9 cellular contexts compared by ENCODE assay signal in genomic region chr12:101696477-101697196, GRCh38. TPM values are rescaled to one million over a fixed set of nuclear protein-coding genes. Genes with fewer than 3 reads are reported as not detected.
DNase-seq lines count a peak whose midpoint lies in the region; ATAC-seq and TF ChIP-seq lines count a peak whose summit lies in the region.
"Had no signal": no experiment of that assay in that cellular context is flagged by ENCODE, and none has a peak within 500 bp of the region (broad histone marks: within the 10 kb centered on the region; RNA-seq: fewer than 3 reads in every experiment).

No MANE protein-coding gene starts in this region.

- TF ChIP-seq CTCF in SK-N-SH (IDR thresholded peaks at IDR 0.05) (no peak), dorsolateral prefrontal cortex (IDR thresholded peaks at IDR 0.05 in 54 of 56, conservative IDR thresholded peaks at IDR 0.05 in 2 of 56; ENCODE audit: low read depth in 1 of 56, partially characterized antibody in 56 of 56) (peak in 1 of 56 donors; percentile 2), transverse colon (IDR thresholded peaks at IDR 0.05) (no peak)

- no peaks in the 10 kb centered on the region for H3K9me2 ChIP-seq in SK-N-SH

- H3K9ac ChIP-seq in SK-N-SH (no peak overlapping the region; the same call in 1 of the 2 replicates), mesenchymal stem cell (ENCODE audit: low read length) (peak overlapping the region; percentile 84)

- H3K27ac ChIP-seq in SK-N-SH (ENCODE audit: low read depth in 2 of 2, low read length in 1 of 2): no peak overlapping the region
- H3K27ac ChIP-seq in SJSA1: no peak overlapping the region
- H3K27ac ChIP-seq in dorsolateral prefrontal cortex: peak overlapping the region in 58 of 59 donors; percentile 58 to 99 (median 92)
- H3K27ac ChIP-seq in mesenchymal stem cell (ENCODE audit: low read length, poor library complexity, severe bottlenecking): no peak overlapping the region
- H3K27ac ChIP-seq in transverse colon: peak overlapping the region; percentile 94 to 97 (median 96)

- DNase-seq in SK-N-SH: peak; percentile 48
- no peak for DNase-seq in SJSA1 (ENCODE audit: low read depth in 1 of 2, low spot score in 2 of 2)
- peak in 4 of 10 donors; percentile 23 to 51 (median 46) for DNase-seq in dorsolateral prefrontal cortex
- no peak for DNase-seq in mesenchymal stem cell
- DNase-seq in transverse colon: peak; percentile 60
- no peak for DNase-seq in GDM1 (lab: John Stamatoyannopoulos, UW)

- no peak overlapping the region for H2BK15ac ChIP-seq in mesenchymal stem cell (ENCODE audit: low read depth, poor library complexity, severe bottlenecking)

- H2BK120ac ChIP-seq in mesenchymal stem cell (ENCODE audit: low read depth, low read length): no peak overlapping the region

- POLR2A ChIA-PET in SK-N-SH (lab: Yijun Ruan, JAX): no interaction called here

- peaks cover 7% of the 10 kb centered on the region for H3K79me1 ChIP-seq in mesenchymal stem cell (replicated peaks; ENCODE audit: low read length, poor library complexity, severe bottlenecking)

- TF ChIP-seq RAD21 in SK-N-SH (IDR thresholded peaks at IDR 0.05; ENCODE audit: low read length): no peak

- H2BK5ac ChIP-seq in mesenchymal stem cell (ENCODE audit: low read depth, low read length, poor library complexity, severe bottlenecking): no peak overlapping the region

- no peak overlapping the region for H3K18ac ChIP-seq in mesenchymal stem cell (ENCODE audit: low read depth in 1 of 2, low read length in 2 of 2)

- H3K9me3 ChIP-seq in SK-N-SH (no peaks in the 10 kb centered on the region), SJSA1 (replicated peaks) (no peaks in the 10 kb centered on the region), mesenchymal stem cell (ENCODE audit: control insufficient read depth, low read length) (peaks cover 3% of the 10 kb centered on the region), transverse colon (no peaks in the 10 kb centered on the region)

- peaks cover 3% of the 10 kb centered on the region for H3F3A ChIP-seq in SK-N-SH (replicated peaks; ENCODE audit: insufficient read depth)

- no peak overlapping the region for H2AK5ac ChIP-seq in mesenchymal stem cell (ENCODE audit: low read length, severe bottlenecking)

- H2BK12ac ChIP-seq in mesenchymal stem cell (ENCODE audit: low read length in 2 of 2): peak overlapping the region in 1 of 2 experiments; percentile 42

- no peak for ATAC-seq in SK-N-SH treated with all-trans-retinoic acid at 6 μM for 48 hours
- peak; percentile 36 for ATAC-seq in HG03066 (IDR thresholded peaks at IDR 0.05; ENCODE audit: low read depth, unreplicated experiment)

- TF ChIP-seq EP300 in SK-N-SH (IDR thresholded peaks at IDR 0.05; ENCODE audit: borderline replicate concordance in 1 of 2, low read depth in 1 of 2, low read length in 1 of 2): no peak
- TF ChIP-seq EP300 in transverse colon (IDR thresholded peaks at IDR 0.05; ENCODE audit: low read depth): no peak

- no peak for TF ChIP-seq POLR2A in transverse colon (IDR thresholded peaks at IDR 0.05)

- WGBS in SK-N-SH (ENCODE audit: low lambda C conversion rate): 68% methylated on average over 15 of the region's 15 CpGs
- WGBS in mesenchymal stem cell: 39% methylated on average over 14 of the region's 15 CpGs
- 27 to 59% methylated on average over 6 to 15 of the region's 15 CpGs for WGBS in transverse colon (ENCODE audit: low coverage in 1 of 2), 2 donors

- H3K23ac ChIP-seq in mesenchymal stem cell (ENCODE audit: low read length in 2 of 2): peak overlapping the region in 1 of 2 experiments; percentile 17

- in situ Hi-C loops in transverse colon (cut with MboI; ENCODE audit: low pct_ligation_motif_present in 1 of 4, low pct_unique_long_range_greater_than_20kb in 1 of 4, low sequenced_read_pairs in 3 of 4): no loop called here

- peaks cover 20% of the 10 kb centered on the region; the same call in 1 of the 2 replicates for H3K79me2 ChIP-seq in SK-N-SH (ENCODE audit: insufficient read depth)

- H3K36me3 ChIP-seq in SK-N-SH (replicated peaks in 1 of 2; ENCODE audit: control insufficient read depth in 1 of 2, insufficient read depth in 2 of 2, low read length in 1 of 2) (no peaks in the 10 kb centered on the region), SJSA1 (no peaks in the 10 kb centered on the region; the same call in 1 of the 2 replicates), mesenchymal stem cell (ENCODE audit: control insufficient read depth in 1 of 2, insufficient read depth in 2 of 2, low read depth in 1 of 2, low read length in 2 of 2) (no peaks in the 10 kb centered on the region), transverse colon (no peaks in the 10 kb centered on the region)

- peak overlapping the region; percentile 28 for H4K91ac ChIP-seq in mesenchymal stem cell (ENCODE audit: low read length)

- H3K4me3 ChIP-seq in SK-N-SH (ENCODE audit: low read depth in 2 of 2, low read length in 1 of 2) (peak overlapping the region; percentile 68 to 89), SJSA1 (peak overlapping the region; percentile 92), dorsolateral prefrontal cortex (peak overlapping the region; percentile 54 to 97 (median 87)), mesenchymal stem cell (ENCODE audit: insufficient read depth in 1 of 2, low read depth in 1 of 2, low read length in 2 of 2) (peak overlapping the region; percentile 95 to 99), transverse colon (peak overlapping the region; percentile 76 to 92 (median 81))

- H2AFZ ChIP-seq in SK-N-SH (ENCODE audit: low read depth) (peak overlapping the region; percentile 97; the same call in 1 of the 2 replicates), mesenchymal stem cell (ENCODE audit: low read depth, low read length) (peak overlapping the region; percentile 89)

- H4K8ac ChIP-seq in mesenchymal stem cell (ENCODE audit: low read length): peak overlapping the region; percentile 71

- H3K4me2 ChIP-seq in SK-N-SH: peak overlapping the region; percentile 69
- peak overlapping the region; percentile 91 for H3K4me2 ChIP-seq in mesenchymal stem cell (ENCODE audit: low read length, poor library complexity, severe bottlenecking)

- no peak overlapping the region for H3K4ac ChIP-seq in mesenchymal stem cell (ENCODE audit: low read depth in 1 of 2, low read length in 2 of 2)

- intact Hi-C loops in dorsolateral prefrontal cortex (cut with DNase I): no loop called here
- intact Hi-C loops in transverse colon (cut with DNase I; ENCODE audit: low total_unique reads): no loop called here

- CTCF ChIA-PET in SK-N-SH (lab: Yijun Ruan, JAX): no interaction called here

- no peaks in the 10 kb centered on the region for H3K27me3 ChIP-seq in SK-N-SH (ENCODE audit: insufficient read depth)
- no peaks in the 10 kb centered on the region for H3K27me3 ChIP-seq in SJSA1 (replicated peaks)
- no peaks in the 10 kb centered on the region for H3K27me3 ChIP-seq in dorsolateral prefrontal cortex
- no peaks in the 10 kb centered on the region for H3K27me3 ChIP-seq in mesenchymal stem cell (ENCODE audit: control insufficient read depth in 1 of 2, insufficient read depth in 1 of 2, low read length in 2 of 2)
- no peaks in the 10 kb centered on the region for H3K27me3 ChIP-seq in transverse colon

- peaks cover 0 to 11% of the 10 kb centered on the region in 2 experiments; a peak in 2 of 4 replicates for H3K4me1 ChIP-seq in SK-N-SH (ENCODE audit: control insufficient read depth in 1 of 2, insufficient read depth in 2 of 2, low read depth in 1 of 2, low read length in 1 of 2)
- no peaks in the 10 kb centered on the region for H3K4me1 ChIP-seq in SJSA1 (replicated peaks)
- peaks cover 8% of the 10 kb centered on the region for H3K4me1 ChIP-seq in mesenchymal stem cell (ENCODE audit: control insufficient read depth, insufficient read depth, low read depth, low read length)
- H3K4me1 ChIP-seq in transverse colon: peaks cover 14 to 53% (median 40%) of the 10 kb centered on the region in 4 donors

- no peak overlapping the region for H3K14ac ChIP-seq in mesenchymal stem cell (ENCODE audit: low read length in 2 of 2)

- no peaks in the 10 kb centered on the region for H4K20me1 ChIP-seq in SK-N-SH (ENCODE audit: insufficient read depth)

TF ChIP-seq in SK-N-SH, 30 proteins besides CTCF, POLR2A, EP300 and RAD21:
- TF ChIP-seq NRF1 (IDR thresholded peaks at IDR 0.05; ENCODE audit: low read depth, low read length) (no peak), GATA2 (CRISPR knock-in tag; IDR thresholded peaks at IDR 0.05) (0 out of 2 replicates have a peak, but pooled peaks have one; percentile 18)

TF ChIP-seq in SK-N-SH treated with all-trans-retinoic acid at 6 μM for 48 hours, 23 proteins besides CTCF, POLR2A, EP300 and RAD21:
- TF ChIP-seq ARNTL (CRISPR knock-in tag; IDR thresholded peaks at IDR 0.05; ENCODE audit: borderline replicate concordance, low read depth) (no peak), TOX (CRISPR knock-in tag; IDR thresholded peaks at IDR 0.05; ENCODE audit: borderline replicate concordance) (no peak), ESRRG (CRISPR knock-in tag; IDR thresholded peaks at IDR 0.05) (no peak)
TF ChIP-seq in SK-N-SH treated with all-trans-retinoic acid at 6 μM for 48 hours: peak in this region for 0.

RNA-seq across cellular contexts. Expression of gene CHPT1, which starts 0.8 kb away (rescaled TPM):
- polyA plus RNA-seq in SK-N-SH (2012; rRNA removed): 12.0 and 13.2 TPM in 2 replicates
- 15.9 and 19.3 TPM in 2 replicates for polyA plus RNA-seq in SK-N-SH (2012; cell fraction: cytosol; rRNA removed)
- 3.4 and 8.4 TPM in 2 replicates for polyA plus RNA-seq in SK-N-SH (2012; cell fraction: nucleus; rRNA removed)
- 30.1 and 44.8 TPM in 2 replicates for total RNA-seq in SJSA1 (2014; rRNA removed; shearing (Covaris generic))
- total RNA-seq in dorsolateral prefrontal cortex (100 to 1,000 TPM in 8 of 120 experiments, 10 to 100 TPM in 112; 43.8 to 129 (median 68.8) TPM), transverse colon (100 to 1,000 TPM; 114 to 215 (median 138) TPM)
- polyA plus RNA-seq in mesenchymal stem cell (2013, experiment 1 of 2): 29.9 TPM
- polyA plus RNA-seq in mesenchymal stem cell (2013, experiment 2 of 2): 31.3 TPM

RNA-seq across cellular contexts. Expression of gene SYCP3, which starts 42.6 kb away (rescaled TPM):
- polyA plus RNA-seq in SK-N-SH (2012; rRNA removed): 0.06 and 0.07 TPM in 2 replicates
- 0.03 TPM in 1 of 2 replicates, not detected in the other for polyA plus RNA-seq in SK-N-SH (2012; cell fraction: cytosol; rRNA removed)
- 0.26 and 0.30 TPM in 2 replicates for polyA plus RNA-seq in SK-N-SH (2012; cell fraction: nucleus; rRNA removed)
- not detected in 2 replicates for total RNA-seq in SJSA1 (2014; rRNA removed; shearing (Covaris generic))
- total RNA-seq in dorsolateral prefrontal cortex: 1 to 10 TPM in 12 of 120 experiments, under 1 TPM in 93, not detected in 15; 0.12 to 2.7 (median 0.52) TPM
- polyA plus RNA-seq in mesenchymal stem cell (2013, experiment 1 of 2): 0.03 TPM
- 0.10 TPM for polyA plus RNA-seq in mesenchymal stem cell (2013, experiment 2 of 2)
- under 1 TPM in 1 of 4 donors, not detected in 3; 0.16 TPM for total RNA-seq in transverse colon
- total RNA-seq: dermis microvascular lymphatic vessel endothelial cell had no signal

Comparison
In these comparisons a context has a peak if more than half of its experiments do, and no peak if none do; other contexts are left out.
1. DNase-seq: peak in SK-N-SH (single experiment) and transverse colon (single experiment); none in SJSA1 (0 of 2), mesenchymal stem cell (single experiment) and GDM1 (single experiment).
2. H3K27ac ChIP-seq: peak in dorsolateral prefrontal cortex (58 of 59) and transverse colon (4 of 4); none in SK-N-SH (0 of 2), SJSA1 (single experiment) and mesenchymal stem cell (single experiment).
3. Peak in every context shown above with its lines, with median percentiles within 50 percentile points of each other: H3K4me3 ChIP-seq.